ENCODE assay signal across 1 cellular context in the genomic region with DNA sequence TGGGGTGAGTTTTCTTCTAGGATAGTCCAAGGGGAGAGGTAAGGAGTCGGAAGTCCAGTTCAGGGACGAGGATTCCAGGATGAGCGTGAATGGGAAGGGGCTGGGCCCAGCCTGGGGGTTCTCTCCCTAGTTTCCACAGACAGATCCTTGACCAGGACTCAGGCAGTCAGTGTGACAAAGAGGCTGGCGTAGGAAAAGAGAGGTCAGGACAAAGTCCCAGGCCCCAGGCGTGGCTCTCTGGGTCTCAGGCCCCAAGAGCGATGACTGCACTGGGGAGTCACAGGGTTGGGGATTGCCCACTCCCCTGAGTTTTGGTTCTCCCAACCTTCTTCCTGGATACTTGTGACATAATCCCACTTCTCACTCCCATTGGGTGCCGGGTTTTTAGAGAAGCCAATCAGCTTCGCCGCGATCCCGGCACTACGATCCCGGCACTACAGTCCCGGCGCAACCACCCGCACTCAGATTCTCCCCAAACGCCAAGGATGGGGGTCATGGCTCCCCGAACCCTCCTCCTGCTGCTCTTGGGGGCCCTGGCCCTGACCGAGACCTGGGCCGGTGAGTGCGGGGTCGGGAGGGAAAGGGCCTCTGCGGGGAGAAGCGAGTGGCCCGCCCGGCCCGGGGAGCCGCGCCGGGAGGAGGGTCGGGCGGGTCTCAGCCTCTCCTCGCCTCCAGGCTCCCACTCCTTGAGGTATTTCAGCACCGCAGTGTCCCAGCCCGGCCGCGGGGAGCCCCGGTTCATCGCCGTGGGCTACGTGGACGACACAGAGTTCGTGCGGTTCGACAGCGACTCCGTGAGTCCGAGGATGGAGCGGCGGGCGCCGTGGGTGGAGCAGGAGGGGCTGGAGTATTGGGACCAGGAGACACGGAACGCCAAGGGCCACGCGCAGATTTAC.
TF ChIP-seq lines count a peak whose summit lies in the region.

No MANE protein-coding gene starts in this region.

TF ChIP-seq in HepG2, 621 proteins besides CTCF, POLR2A, EP300 and RAD21 (continued from another document and continues in another):
- TF ChIP-seq, protein P1, sequence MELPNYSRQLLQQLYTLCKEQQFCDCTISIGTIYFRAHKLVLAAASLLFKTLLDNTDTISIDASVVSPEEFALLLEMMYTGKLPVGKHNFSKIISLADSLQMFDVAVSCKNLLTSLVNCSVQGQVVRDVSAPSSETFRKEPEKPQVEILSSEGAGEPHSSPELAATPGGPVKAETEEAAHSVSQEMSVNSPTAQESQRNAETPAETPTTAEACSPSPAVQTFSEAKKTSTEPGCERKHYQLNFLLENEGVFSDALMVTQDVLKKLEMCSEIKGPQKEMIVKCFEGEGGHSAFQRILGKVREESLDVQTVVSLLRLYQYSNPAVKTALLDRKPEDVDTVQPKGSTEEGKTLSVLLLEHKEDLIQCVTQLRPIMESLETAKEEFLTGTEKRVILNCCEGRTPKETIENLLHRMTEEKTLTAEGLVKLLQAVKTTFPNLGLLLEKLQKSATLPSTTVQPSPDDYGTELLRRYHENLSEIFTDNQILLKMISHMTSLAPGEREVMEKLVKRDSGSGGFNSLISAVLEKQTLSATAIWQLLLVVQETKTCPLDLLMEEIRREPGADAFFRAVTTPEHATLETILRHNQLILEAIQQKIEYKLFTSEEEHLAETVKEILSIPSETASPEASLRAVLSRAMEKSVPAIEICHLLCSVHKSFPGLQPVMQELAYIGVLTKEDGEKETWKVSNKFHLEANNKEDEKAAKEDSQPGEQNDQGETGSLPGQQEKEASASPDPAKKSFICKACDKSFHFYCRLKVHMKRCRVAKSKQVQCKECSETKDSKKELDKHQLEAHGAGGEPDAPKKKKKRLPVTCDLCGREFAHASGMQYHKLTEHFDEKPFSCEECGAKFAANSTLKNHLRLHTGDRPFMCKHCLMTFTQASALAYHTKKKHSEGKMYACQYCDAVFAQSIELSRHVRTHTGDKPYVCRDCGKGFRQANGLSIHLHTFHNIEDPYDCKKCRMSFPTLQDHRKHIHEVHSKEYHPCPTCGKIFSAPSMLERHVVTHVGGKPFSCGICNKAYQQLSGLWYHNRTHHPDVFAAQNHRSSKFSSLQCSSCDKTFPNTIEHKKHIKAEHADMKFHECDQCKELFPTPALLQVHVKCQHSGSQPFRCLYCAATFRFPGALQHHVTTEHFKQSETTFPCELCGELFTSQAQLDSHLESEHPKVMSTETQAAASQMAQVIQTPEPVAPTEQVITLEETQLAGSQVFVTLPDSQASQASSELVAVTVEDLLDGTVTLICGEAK (IDR thresholded peaks at IDR 0.05), result no peak
- TF ChIP-seq, protein P1 (CRISPR knock-in tag; IDR thresholded peaks at IDR 0.05), result no peak
- TF ChIP-seq, protein P2, sequence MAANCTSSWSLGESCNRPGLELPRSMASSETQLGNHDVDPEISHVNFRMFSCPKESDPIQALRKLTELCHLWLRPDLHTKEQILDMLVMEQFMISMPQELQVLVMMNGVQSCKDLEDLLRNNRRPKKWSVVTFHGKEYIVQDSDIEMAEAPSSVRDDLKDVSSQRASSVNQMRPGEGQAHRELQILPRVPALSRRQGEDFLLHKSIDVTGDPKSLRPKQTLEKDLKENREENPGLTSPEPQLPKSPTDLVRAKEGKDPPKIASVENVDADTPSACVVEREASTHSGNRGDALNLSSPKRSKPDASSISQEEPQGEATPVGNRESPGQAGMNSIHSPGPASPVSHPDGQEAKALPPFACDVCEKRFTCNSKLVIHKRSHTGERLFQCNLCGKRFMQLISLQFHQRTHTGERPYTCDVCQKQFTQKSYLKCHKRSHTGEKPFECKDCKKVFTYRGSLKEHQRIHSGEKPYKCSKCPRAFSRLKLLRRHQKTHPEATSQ (CRISPR knock-in tag; IDR thresholded peaks at IDR 0.05; ENCODE audit: borderline replicate concordance), result no peak
- TF ChIP-seq ZBTB21 (CRISPR knock-in tag; IDR thresholded peaks at IDR 0.05), result no peak
- no peak for TF ChIP-seq XBP1 (CRISPR knock-in tag; IDR thresholded peaks at IDR 0.05)
- peak; percentile 40 for TF ChIP-seq KDM4B (CRISPR knock-in tag; IDR thresholded peaks at IDR 0.05)
- TF ChIP-seq SIN3B (IDR thresholded peaks at IDR 0.05; ENCODE audit: low read length), result no peak
- TF ChIP-seq ZNF468 (CRISPR knock-in tag; IDR thresholded peaks at IDR 0.05), result 0 out of 2 replicates have a peak, but pooled peaks have one; percentile 61
- TF ChIP-seq, protein P3, sequence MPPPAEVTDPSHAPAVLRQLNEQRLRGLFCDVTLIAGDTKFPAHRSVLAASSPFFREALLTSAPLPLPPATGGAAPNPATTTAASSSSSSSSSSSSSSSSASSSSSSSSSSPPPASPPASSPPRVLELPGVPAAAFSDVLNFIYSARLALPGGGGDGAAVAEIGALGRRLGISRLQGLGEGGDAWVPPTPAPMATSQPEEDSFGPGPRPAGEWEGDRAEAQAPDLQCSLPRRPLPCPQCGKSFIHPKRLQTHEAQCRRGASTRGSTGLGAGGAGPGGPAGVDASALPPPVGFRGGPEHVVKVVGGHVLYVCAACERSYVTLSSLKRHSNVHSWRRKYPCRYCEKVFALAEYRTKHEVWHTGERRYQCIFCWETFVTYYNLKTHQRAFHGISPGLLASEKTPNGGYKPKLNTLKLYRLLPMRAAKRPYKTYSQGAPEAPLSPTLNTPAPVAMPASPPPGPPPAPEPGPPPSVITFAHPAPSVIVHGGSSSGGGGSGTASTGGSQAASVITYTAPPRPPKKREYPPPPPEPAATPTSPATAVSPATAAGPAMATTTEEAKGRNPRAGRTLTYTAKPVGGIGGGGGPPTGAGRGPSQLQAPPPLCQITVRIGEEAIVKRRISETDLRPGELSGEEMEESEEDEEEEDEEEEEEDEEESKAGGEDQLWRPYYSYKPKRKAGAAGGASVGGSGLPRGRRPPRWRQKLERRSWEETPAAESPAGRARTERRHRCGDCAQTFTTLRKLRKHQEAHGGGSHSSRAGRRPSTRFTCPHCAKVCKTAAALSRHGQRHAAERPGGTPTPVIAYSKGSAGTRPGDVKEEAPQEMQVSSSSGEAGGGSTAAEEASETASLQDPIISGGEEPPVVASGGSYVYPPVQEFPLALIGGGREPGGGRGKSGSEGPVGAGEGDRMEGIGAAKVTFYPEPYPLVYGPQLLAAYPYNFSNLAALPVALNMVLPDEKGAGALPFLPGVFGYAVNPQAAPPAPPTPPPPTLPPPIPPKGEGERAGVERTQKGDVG (CRISPR knock-in tag; IDR thresholded peaks at IDR 0.05; ENCODE audit: borderline replicate concordance), result no peak
- TF ChIP-seq SCMH1 (CRISPR knock-in tag; IDR thresholded peaks at IDR 0.05; ENCODE audit: borderline replicate concordance), result no peak
- TF ChIP-seq, protein P4, sequence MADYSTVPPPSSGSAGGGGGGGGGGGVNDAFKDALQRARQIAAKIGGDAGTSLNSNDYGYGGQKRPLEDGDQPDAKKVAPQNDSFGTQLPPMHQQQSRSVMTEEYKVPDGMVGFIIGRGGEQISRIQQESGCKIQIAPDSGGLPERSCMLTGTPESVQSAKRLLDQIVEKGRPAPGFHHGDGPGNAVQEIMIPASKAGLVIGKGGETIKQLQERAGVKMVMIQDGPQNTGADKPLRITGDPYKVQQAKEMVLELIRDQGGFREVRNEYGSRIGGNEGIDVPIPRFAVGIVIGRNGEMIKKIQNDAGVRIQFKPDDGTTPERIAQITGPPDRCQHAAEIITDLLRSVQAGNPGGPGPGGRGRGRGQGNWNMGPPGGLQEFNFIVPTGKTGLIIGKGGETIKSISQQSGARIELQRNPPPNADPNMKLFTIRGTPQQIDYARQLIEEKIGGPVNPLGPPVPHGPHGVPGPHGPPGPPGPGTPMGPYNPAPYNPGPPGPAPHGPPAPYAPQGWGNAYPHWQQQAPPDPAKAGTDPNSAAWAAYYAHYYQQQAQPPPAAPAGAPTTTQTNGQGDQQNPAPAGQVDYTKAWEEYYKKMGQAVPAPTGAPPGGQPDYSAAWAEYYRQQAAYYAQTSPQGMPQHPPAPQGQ (CRISPR knock-in tag; IDR thresholded peaks at IDR 0.05; ENCODE audit: borderline replicate concordance), result no peak
- TF ChIP-seq, protein P5, sequence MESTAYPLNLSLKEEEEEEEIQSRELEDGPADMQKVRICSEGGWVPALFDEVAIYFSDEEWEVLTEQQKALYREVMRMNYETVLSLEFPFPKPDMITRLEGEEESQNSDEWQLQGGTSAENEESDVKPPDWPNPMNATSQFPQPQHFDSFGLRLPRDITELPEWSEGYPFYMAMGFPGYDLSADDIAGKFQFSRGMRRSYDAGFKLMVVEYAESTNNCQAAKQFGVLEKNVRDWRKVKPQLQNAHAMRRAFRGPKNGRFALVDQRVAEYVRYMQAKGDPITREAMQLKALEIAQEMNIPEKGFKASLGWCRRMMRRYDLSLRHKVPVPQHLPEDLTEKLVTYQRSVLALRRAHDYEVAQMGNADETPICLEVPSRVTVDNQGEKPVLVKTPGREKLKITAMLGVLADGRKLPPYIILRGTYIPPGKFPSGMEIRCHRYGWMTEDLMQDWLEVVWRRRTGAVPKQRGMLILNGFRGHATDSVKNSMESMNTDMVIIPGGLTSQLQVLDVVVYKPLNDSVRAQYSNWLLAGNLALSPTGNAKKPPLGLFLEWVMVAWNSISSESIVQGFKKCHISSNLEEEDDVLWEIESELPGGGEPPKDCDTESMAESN (CRISPR knock-in tag; conservative IDR thresholded peaks at IDR 0.05), result 0 out of 2 replicates have a peak, but pooled peaks have one; percentile 32
- TF ChIP-seq MBD4 (IDR thresholded peaks at IDR 0.05; ENCODE audit: borderline replicate concordance, low read length), result no peak
- TF ChIP-seq SETDB1 (CRISPR knock-in tag; IDR thresholded peaks at IDR 0.05; ENCODE audit: borderline replicate concordance), result no peak
- TF ChIP-seq HOXD1 (CRISPR knock-in tag; IDR thresholded peaks at IDR 0.05), result 0 out of 2 replicates have a peak, but pooled peaks have one; percentile 62
- TF ChIP-seq ELF1 (CRISPR knock-in tag; IDR thresholded peaks at IDR 0.05), result peak; percentile 81
- TF ChIP-seq, protein P6, sequence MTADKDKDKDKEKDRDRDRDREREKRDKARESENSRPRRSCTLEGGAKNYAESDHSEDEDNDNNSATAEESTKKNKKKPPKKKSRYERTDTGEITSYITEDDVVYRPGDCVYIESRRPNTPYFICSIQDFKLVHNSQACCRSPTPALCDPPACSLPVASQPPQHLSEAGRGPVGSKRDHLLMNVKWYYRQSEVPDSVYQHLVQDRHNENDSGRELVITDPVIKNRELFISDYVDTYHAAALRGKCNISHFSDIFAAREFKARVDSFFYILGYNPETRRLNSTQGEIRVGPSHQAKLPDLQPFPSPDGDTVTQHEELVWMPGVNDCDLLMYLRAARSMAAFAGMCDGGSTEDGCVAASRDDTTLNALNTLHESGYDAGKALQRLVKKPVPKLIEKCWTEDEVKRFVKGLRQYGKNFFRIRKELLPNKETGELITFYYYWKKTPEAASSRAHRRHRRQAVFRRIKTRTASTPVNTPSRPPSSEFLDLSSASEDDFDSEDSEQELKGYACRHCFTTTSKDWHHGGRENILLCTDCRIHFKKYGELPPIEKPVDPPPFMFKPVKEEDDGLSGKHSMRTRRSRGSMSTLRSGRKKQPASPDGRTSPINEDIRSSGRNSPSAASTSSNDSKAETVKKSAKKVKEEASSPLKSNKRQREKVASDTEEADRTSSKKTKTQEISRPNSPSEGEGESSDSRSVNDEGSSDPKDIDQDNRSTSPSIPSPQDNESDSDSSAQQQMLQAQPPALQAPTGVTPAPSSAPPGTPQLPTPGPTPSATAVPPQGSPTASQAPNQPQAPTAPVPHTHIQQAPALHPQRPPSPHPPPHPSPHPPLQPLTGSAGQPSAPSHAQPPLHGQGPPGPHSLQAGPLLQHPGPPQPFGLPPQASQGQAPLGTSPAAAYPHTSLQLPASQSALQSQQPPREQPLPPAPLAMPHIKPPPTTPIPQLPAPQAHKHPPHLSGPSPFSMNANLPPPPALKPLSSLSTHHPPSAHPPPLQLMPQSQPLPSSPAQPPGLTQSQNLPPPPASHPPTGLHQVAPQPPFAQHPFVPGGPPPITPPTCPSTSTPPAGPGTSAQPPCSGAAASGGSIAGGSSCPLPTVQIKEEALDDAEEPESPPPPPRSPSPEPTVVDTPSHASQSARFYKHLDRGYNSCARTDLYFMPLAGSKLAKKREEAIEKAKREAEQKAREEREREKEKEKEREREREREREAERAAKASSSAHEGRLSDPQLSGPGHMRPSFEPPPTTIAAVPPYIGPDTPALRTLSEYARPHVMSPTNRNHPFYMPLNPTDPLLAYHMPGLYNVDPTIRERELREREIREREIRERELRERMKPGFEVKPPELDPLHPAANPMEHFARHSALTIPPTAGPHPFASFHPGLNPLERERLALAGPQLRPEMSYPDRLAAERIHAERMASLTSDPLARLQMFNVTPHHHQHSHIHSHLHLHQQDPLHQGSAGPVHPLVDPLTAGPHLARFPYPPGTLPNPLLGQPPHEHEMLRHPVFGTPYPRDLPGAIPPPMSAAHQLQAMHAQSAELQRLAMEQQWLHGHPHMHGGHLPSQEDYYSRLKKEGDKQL (CRISPR knock-in tag; IDR thresholded peaks at IDR 0.05; ENCODE audit: low read depth), result no peak
- TF ChIP-seq AGO1 (IDR thresholded peaks at IDR 0.05; ENCODE audit: low read depth, low read length, poor library complexity, severe bottlenecking), result peak; percentile 64
- TF ChIP-seq, protein P7, sequence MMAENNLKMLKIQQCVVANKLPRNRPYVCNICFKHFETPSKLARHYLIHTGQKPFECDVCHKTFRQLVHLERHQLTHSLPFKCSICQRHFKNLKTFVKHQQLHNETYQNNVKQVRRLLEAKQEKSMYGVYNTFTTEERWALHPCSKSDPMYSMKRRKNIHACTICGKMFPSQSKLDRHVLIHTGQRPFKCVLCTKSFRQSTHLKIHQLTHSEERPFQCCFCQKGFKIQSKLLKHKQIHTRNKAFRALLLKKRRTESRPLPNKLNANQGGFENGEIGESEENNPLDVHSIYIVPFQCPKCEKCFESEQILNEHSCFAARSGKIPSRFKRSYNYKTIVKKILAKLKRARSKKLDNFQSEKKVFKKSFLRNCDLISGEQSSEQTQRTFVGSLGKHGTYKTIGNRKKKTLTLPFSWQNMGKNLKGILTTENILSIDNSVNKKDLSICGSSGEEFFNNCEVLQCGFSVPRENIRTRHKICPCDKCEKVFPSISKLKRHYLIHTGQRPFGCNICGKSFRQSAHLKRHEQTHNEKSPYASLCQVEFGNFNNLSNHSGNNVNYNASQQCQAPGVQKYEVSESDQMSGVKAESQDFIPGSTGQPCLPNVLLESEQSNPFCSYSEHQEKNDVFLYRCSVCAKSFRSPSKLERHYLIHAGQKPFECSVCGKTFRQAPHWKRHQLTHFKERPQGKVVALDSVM (CRISPR knock-in tag; IDR thresholded peaks at IDR 0.05), result no peak
